1 cellular context compared by ENCODE assay signal in genomic region chr6:163570579-163571231, GRCh38.
TF ChIP-seq lines count a peak whose summit lies in the region.

No MANE protein-coding gene starts in this region.

TF ChIP-seq in K562, 482 proteins besides CTCF, POLR2A, EP300 and RAD21 (continued from another document and continues in another):
- TF ChIP-seq ZNF280A (IDR thresholded peaks at IDR 0.05; ENCODE audit: low read depth, partially characterized antibody): no peak
- no peak for TF ChIP-seq ZBTB34 (CRISPR knock-in tag; IDR thresholded peaks at IDR 0.05)
- TF ChIP-seq RCOR1 (IDR thresholded peaks at IDR 0.05; ENCODE audit: borderline replicate concordance in 1 of 2, low read depth in 2 of 2, low read length in 2 of 2): no peak
- no peak for TF ChIP-seq ZNF347 (CRISPR knock-in tag; IDR thresholded peaks at IDR 0.05; ENCODE audit: low read depth)
- peak; percentile 28; the same call in 1 of the 2 replicates for TF ChIP-seq TAL1 (IDR thresholded peaks at IDR 0.05)
- TF ChIP-seq SLC30A9 (CRISPR knock-in tag; IDR thresholded peaks at IDR 0.05): no peak
- no peak for TF ChIP-seq ZNF655 (CRISPR knock-in tag; IDR thresholded peaks at IDR 0.05)
- TF ChIP-seq SMARCE1 (IDR thresholded peaks at IDR 0.05): peak; percentile 52; the same call in 1 of the 2 replicates
- no peak for TF ChIP-seq TAF1 (IDR thresholded peaks at IDR 0.05; ENCODE audit: control insufficient read depth, extremely low read depth, insufficient read depth, low read length, severe bottlenecking)
- no peak for TF ChIP-seq HNRNPH1 (optimal IDR thresholded peaks at IDR 0.05; ENCODE audit: low read depth, low read length)
- no peak for TF ChIP-seq NFXL1 (CRISPR knock-in tag; IDR thresholded peaks at IDR 0.05)
- TF ChIP-seq ZNF354B (CRISPR knock-in tag; IDR thresholded peaks at IDR 0.05): no peak
- no peak for TF ChIP-seq MYNN (IDR thresholded peaks at IDR 0.05)
- no peak for TF ChIP-seq MYNN (CRISPR knock-in tag; IDR thresholded peaks at IDR 0.05)
- no peak for TF ChIP-seq BCL6 (CRISPR knock-in tag; IDR thresholded peaks at IDR 0.05)
- TF ChIP-seq JUND (IDR thresholded peaks at IDR 0.05; ENCODE audit: borderline replicate concordance, low read depth, low read length): no peak
- no peak; the same call in 2 of the 3 replicates for TF ChIP-seq JUND (tag; IDR thresholded peaks at IDR 0.05; ENCODE audit: borderline replicate concordance, low read depth, low read length)
- TF ChIP-seq PURB (CRISPR knock-in tag; IDR thresholded peaks at IDR 0.05; ENCODE audit: low read depth): no peak
- no peak for TF ChIP-seq MCM7 (IDR thresholded peaks at IDR 0.05)
- TF ChIP-seq TAF9B (IDR thresholded peaks at IDR 0.05; ENCODE audit: partially characterized antibody): no peak
- TF ChIP-seq ZNF79 (CRISPR knock-in tag; IDR thresholded peaks at IDR 0.05; ENCODE audit: low read depth): no peak
- no peak for TF ChIP-seq ZFP1 (CRISPR knock-in tag; IDR thresholded peaks at IDR 0.05)
- TF ChIP-seq BRD9 (IDR thresholded peaks at IDR 0.05; ENCODE audit: low read depth, partially characterized antibody): peak; percentile 16
- TF ChIP-seq EWSR1 (IDR thresholded peaks at IDR 0.05; ENCODE audit: borderline replicate concordance, low read depth, partially characterized antibody): no peak
- TF ChIP-seq THAP7 (CRISPR knock-in tag; IDR thresholded peaks at IDR 0.05): no peak
- TF ChIP-seq PTBP1 (IDR thresholded peaks at IDR 0.05; ENCODE audit: low read depth, low read length): no peak
- peak; percentile 60; the same call in 1 of the 2 replicates for TF ChIP-seq NFATC3 (IDR thresholded peaks at IDR 0.05)
- no peak for TF ChIP-seq MAFG (tag; conservative IDR thresholded peaks at IDR 0.05)
- no peak for TF ChIP-seq ZNF274 (IDR thresholded peaks at IDR 0.05; ENCODE audit: borderline replicate concordance, low read depth, low read length)
- TF ChIP-seq SP2 (IDR thresholded peaks at IDR 0.05; ENCODE audit: extremely low read depth, low read depth, low read length, poor library complexity, severe bottlenecking): no peak
- no peak for TF ChIP-seq RBM39 (optimal IDR thresholded peaks at IDR 0.05; ENCODE audit: low read depth, low read length)
- TF ChIP-seq CBX3 (IDR thresholded peaks at IDR 0.05; ENCODE audit: borderline replicate concordance in 1 of 2, low read length in 2 of 2): peak in 1 of 2 experiments; percentile 72; a peak in 1 of 3 replicates
- TF ChIP-seq ZFP91 (CRISPR knock-in tag; IDR thresholded peaks at IDR 0.05): no peak
- no peak for TF ChIP-seq SNAPC5 (CRISPR knock-in tag; IDR thresholded peaks at IDR 0.05)
- TF ChIP-seq ZNF224 (CRISPR knock-in tag; IDR thresholded peaks at IDR 0.05): no peak
- TF ChIP-seq HOMEZ (CRISPR knock-in tag; IDR thresholded peaks at IDR 0.05): no peak
- no peak for TF ChIP-seq ZNF668 (CRISPR knock-in tag; IDR thresholded peaks at IDR 0.05)
- TF ChIP-seq PBX2 (CRISPR knock-in tag; IDR thresholded peaks at IDR 0.05; ENCODE audit: low read depth): no peak
- TF ChIP-seq PBX2 (tag; conservative IDR thresholded peaks at IDR 0.05; ENCODE audit: low read depth): no peak
- no peak for TF ChIP-seq TFE3 (CRISPR knock-in tag; IDR thresholded peaks at IDR 0.05)
- TF ChIP-seq GMEB1 (CRISPR knock-in tag; IDR thresholded peaks at IDR 0.05): no peak
- TF ChIP-seq LCOR (CRISPR knock-in tag; IDR thresholded peaks at IDR 0.05): peak; percentile 30; the same call in 1 of the 2 replicates
- TF ChIP-seq SMARCC2 (IDR thresholded peaks at IDR 0.05; ENCODE audit: low read depth): no peak
- peak; percentile 50 for TF ChIP-seq TBP (optimal IDR thresholded peaks at IDR 0.05; ENCODE audit: low read depth, low read length)
- TF ChIP-seq ZNF77 (CRISPR knock-in tag; IDR thresholded peaks at IDR 0.05): no peak
- TF ChIP-seq ZZZ3 (IDR thresholded peaks at IDR 0.05): no peak
- peak; percentile 60 for TF ChIP-seq CXXC5 (CRISPR knock-in tag; IDR thresholded peaks at IDR 0.05)
- peak in 1 of 2 experiments; percentile 54; a peak in 1 of 4 replicates for TF ChIP-seq FOXK2 (conservative IDR thresholded peaks at IDR 0.05 in 1 of 2, IDR thresholded peaks at IDR 0.05 in 1 of 2; ENCODE audit: low read depth in 2 of 2)
- TF ChIP-seq CBFA2T3 (IDR thresholded peaks at IDR 0.05): peak; percentile 75
- TF ChIP-seq FOXA1 (IDR thresholded peaks at IDR 0.05; ENCODE audit: borderline replicate concordance): no peak
